9 cellular contexts compared by ENCODE assay signal in the genomic region with DNA sequence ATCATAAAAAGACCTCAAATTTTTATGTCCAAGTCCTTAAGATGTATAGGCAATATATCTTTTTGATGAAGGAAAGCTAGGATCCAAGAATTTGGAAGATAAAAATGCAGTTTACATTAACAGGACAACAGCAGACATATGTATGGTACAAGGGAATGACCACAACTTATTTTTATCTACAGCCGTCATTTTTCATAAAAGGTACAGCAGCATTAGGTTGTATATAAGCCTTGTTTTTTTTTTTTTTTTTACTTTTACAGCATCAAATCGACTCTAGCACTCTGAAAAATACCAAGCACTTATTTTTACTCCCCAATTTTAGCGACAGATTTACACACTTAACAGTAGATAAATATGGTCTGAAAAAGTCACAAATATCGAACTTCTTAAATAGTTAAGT. TPM values are rescaled to one million over a fixed set of nuclear protein-coding genes. Genes with fewer than 3 reads are reported as not detected.
DNase-seq lines count a peak whose midpoint lies in the region; FAIRE-seq and TF ChIP-seq lines count a peak whose summit lies in the region.
"Had no signal": no experiment of that assay in that cellular context is flagged by ENCODE, and none has a peak within 500 bp of the region (broad histone marks: within the 10 kb centered on the region; RNA-seq: fewer than 3 reads in every experiment).

No MANE protein-coding gene starts in this region.

- H3K36me3 ChIP-seq in CD4-positive, alpha-beta memory T cell (ENCODE audit: insufficient read depth, low read length) = no peaks in the 10 kb centered on the region
- H3K36me3 ChIP-seq in effector memory CD4-positive, alpha-beta T cell (ENCODE audit: control insufficient read depth, insufficient read depth, low read length) = peaks cover 8% of the 10 kb centered on the region
- peaks cover 42% of the 10 kb centered on the region for H3K36me3 ChIP-seq in neuron (ENCODE audit: insufficient read depth, low read length)

- intact Hi-C loops in CD4-positive, alpha-beta memory T cell (cut with micrococcal nuclease) = no loop called here

- no peaks in the 10 kb centered on the region for H3K9me3 ChIP-seq in CD4-positive, alpha-beta memory T cell (ENCODE audit: control insufficient read depth in 1 of 2, low read length in 2 of 2)
- no peaks in the 10 kb centered on the region for H3K9me3 ChIP-seq in effector memory CD4-positive, alpha-beta T cell (ENCODE audit: control insufficient read depth, low read length)
- no peaks in the 10 kb centered on the region for H3K9me3 ChIP-seq in neuron (ENCODE audit: low read length)

- peaks cover 61% of the 10 kb centered on the region for H3K4me1 ChIP-seq in CD4-positive, alpha-beta memory T cell (ENCODE audit: insufficient read depth, low read length)
- H3K4me1 ChIP-seq in effector memory CD4-positive, alpha-beta T cell (ENCODE audit: control insufficient read depth, insufficient read depth, low read length, poor library complexity, severe bottlenecking) = peaks cover 37% of the 10 kb centered on the region
- H3K4me1 ChIP-seq in neuron (ENCODE audit: insufficient read depth, low read length) = peaks cover 37% of the 10 kb centered on the region

- H3K4me1 Mint-ChIP-seq in CD4-positive, alpha-beta memory T cell = peaks cover 42 to 68% (median 56%) of the 10 kb centered on the region in 4 donors

- TF ChIP-seq POLR2A in NB4 (IDR thresholded peaks at IDR 0.05; ENCODE audit: extremely low read depth, insufficient read length) = no peak

- CTCF ChIA-PET in CD4-positive, alpha-beta memory T cell (lab: Charles Lee; ENCODE audit: partially characterized antibody) = no interaction called here

- no peak for FAIRE-seq in D721Med (lab: Jason Lieb, UNC)

- TF ChIP-seq CTCF in NB4 (IDR thresholded peaks at IDR 0.05; ENCODE audit: low read depth, low read length) (no peak), D721Med (IDR thresholded peaks at IDR 0.05; ENCODE audit: insufficient read depth, missing control alignments) (no peak)

- H3K4me3 ChIP-seq in CD4-positive, alpha-beta memory T cell (ENCODE audit: low read length in 2 of 2) = peak overlapping the region; percentile 49 to 85
- H3K4me3 ChIP-seq in NB4 (ENCODE audit: low read depth, low read length) (peak overlapping the region; percentile 91), neuron (ENCODE audit: low read length) (peak overlapping the region; percentile 92)
- peak overlapping the region; percentile 94 for H3K4me3 ChIP-seq in effector memory CD4-positive, alpha-beta T cell (ENCODE audit: insufficient read depth, low read depth, low read length, poor library complexity, severe bottlenecking)

- H3K27me3 Mint-ChIP-seq in CD4-positive, alpha-beta memory T cell = no peaks in the 10 kb centered on the region

- peak overlapping the region; percentile 93 for H3K27ac ChIP-seq in CD4-positive, alpha-beta memory T cell (ENCODE audit: low read depth, low read length)
- peak overlapping the region; percentile 99 for H3K27ac ChIP-seq in effector memory CD4-positive, alpha-beta T cell (ENCODE audit: insufficient read depth, low read length, poor library complexity, severe bottlenecking)

- no peaks in the 10 kb centered on the region for H3K27me3 ChIP-seq in CD4-positive, alpha-beta memory T cell (ENCODE audit: insufficient read depth, low read length)
- no peaks in the 10 kb centered on the region for H3K27me3 ChIP-seq in effector memory CD4-positive, alpha-beta T cell (replicated peaks; ENCODE audit: control insufficient read depth, insufficient read depth, low read length, poor library complexity, severe bottlenecking)
- no peaks in the 10 kb centered on the region for H3K27me3 ChIP-seq in neuron (ENCODE audit: insufficient read depth, low read length)

- no peak overlapping the region for H2AFZ ChIP-seq in neuron (ENCODE audit: low read depth, low read length)

- H3K27ac Mint-ChIP-seq in CD4-positive, alpha-beta memory T cell = peak overlapping the region; percentile 92 to 97 (median 94)

- DNase-seq in CD4-positive, alpha-beta memory T cell = no peak
- DNase-seq in NB4 (ENCODE audit: low read depth) (no peak), SHP77 (lab: John Stamatoyannopoulos, UW) (no peak), middle frontal gyrus (ENCODE audit: extremely low spot score, low spot score) (no peak), COLO829 (ENCODE audit: low spot score) (no peak), D721Med (ENCODE audit: insufficient read length, low spot score) (no peak)
- no peak for DNase-seq in effector memory CD4-positive, alpha-beta T cell
- DNase-seq: NCI-H2227 treated with DMSO at 0.1 percent for 48 hours had no signal

- POLR2A ChIA-PET in CD4-positive, alpha-beta memory T cell (lab: Charles Lee; ENCODE audit: partially characterized antibody) = interaction anchor here (0.7 to 4.8 kb wide), 4 partner anchors 10 to 950 kb away, joined by 3 to 80 read pairs (median 20); a partner anchor contains a TSS

- H3K4me3 Mint-ChIP-seq in CD4-positive, alpha-beta memory T cell = peak overlapping the region; percentile 88 to 98 (median 94)

- H3K9me3 Mint-ChIP-seq in CD4-positive, alpha-beta memory T cell = peaks cover 0 to 6% (median 0%) of the 10 kb centered on the region in 8 donors

- H3K36me3 Mint-ChIP-seq in CD4-positive, alpha-beta memory T cell = peaks cover 8 to 43% of the 10 kb centered on the region in 2 donors

RNA-seq across cellular contexts. Expression of a gene that starts 1.3 kb away (rescaled TPM):
- 100 to 1,000 TPM; 163 to 169 TPM for total RNA-seq in CD4-positive, alpha-beta memory T cell
- 100 to 1,000 TPM; 109 to 111 TPM for polyA plus RNA-seq in CD4-positive, alpha-beta memory T cell

RNA-seq across cellular contexts. Expression of a gene that starts 19.2 kb away (rescaled TPM):
- total RNA-seq in CD4-positive, alpha-beta memory T cell = 100 to 1,000 TPM; 156 to 160 TPM
- polyA plus RNA-seq in CD4-positive, alpha-beta memory T cell = 100 to 1,000 TPM; 127 to 140 TPM
